11 cellular contexts compared by ENCODE assay signal in genomic region chr10:31147220-31147608, GRCh38.
DNase-seq lines count a peak whose midpoint lies in the region; ATAC-seq, FAIRE-seq and TF ChIP-seq lines count a peak whose summit lies in the region.
"Had no signal": no experiment of that assay in that cellular context is flagged by ENCODE, and none has a peak within 500 bp of the region (broad histone marks: within the 10 kb centered on the region; RNA-seq: fewer than 3 reads in every experiment).

No MANE protein-coding gene starts in this region.

- FAIRE-seq in D721Med (lab: Jason Lieb, UNC), result no peak

- H3K27me3 ChIP-seq in foreskin keratinocyte (no peaks in the 10 kb centered on the region), hepatocyte (no peaks in the 10 kb centered on the region)
- H3K27me3 ChIP-seq: BLaER1, esophagus squamous epithelium had no signal

- no peak overlapping the region for H2AFZ ChIP-seq in hepatocyte

- H3K4me1 ChIP-seq in foreskin keratinocyte (peaks cover 7% of the 10 kb centered on the region), hepatocyte (ENCODE audit: insufficient read depth) (no peaks in the 10 kb centered on the region)

- TF ChIP-seq CTCF in foreskin keratinocyte (conservative IDR thresholded peaks at IDR 0.05) (no peak), hepatocyte (IDR thresholded peaks at IDR 0.05; ENCODE audit: poor library complexity) (no peak), D721Med (IDR thresholded peaks at IDR 0.05; ENCODE audit: insufficient read depth, missing control alignments) (no peak)

- no peak overlapping the region for H3K4me3 ChIP-seq in hepatocyte
- H3K4me3 ChIP-seq: BLaER1, esophagus squamous epithelium had no signal

- ATAC-seq in foreskin keratinocyte, result peak; percentile 89
- peak; percentile 48 for ATAC-seq in stimulated activated naive CD8-positive, alpha-beta T cell treated with anti-CD3 and anti-CD28 coated beads, Interleukin-15, amount 100 ng/mL, for 72 hours

- H3K36me3 ChIP-seq in hepatocyte (replicated peaks; ENCODE audit: insufficient read depth, low read depth), result no peaks in the 10 kb centered on the region
- H3K36me3 ChIP-seq: BLaER1, esophagus squamous epithelium had no signal

- no peaks in the 10 kb centered on the region for H3K79me2 ChIP-seq in hepatocyte

- no peak overlapping the region for H3K4me3 Mint-ChIP-seq in activated T-cell treated with anti-CD3 and anti-CD28 coated beads, Interleukin-2, amount 50 U/mL, for 24 hours
- no peak overlapping the region for H3K4me3 Mint-ChIP-seq in activated T-helper 1 cell treated with anti-CD3 and anti-CD28 coated beads, Interleukin-12 subunit alpha, Interleukin-12 subunit beta, Interleukin-2, Interleukin-4 antibody, amounts not matched to agents 30 ng/mL and 10 ng/mL and 1 ng/mL, durations not matched to agents 14 hours and 24 hours and 36 hours
- no peak overlapping the region for H3K4me3 Mint-ChIP-seq in stimulated activated naive CD8-positive, alpha-beta T cell treated with anti-CD3 and anti-CD28 coated beads, Interleukin-15, amount 100 ng/mL, for 72 hours
- H3K4me3 Mint-ChIP-seq in activated naive CD4-positive, alpha-beta T cell treated with anti-CD3 and anti-CD28 coated beads, Interleukin-2, amount 10 ng/mL, durations not matched to agents 7 days and 5 days, result no peak overlapping the region

- no peaks in the 10 kb centered on the region for H3K9me3 ChIP-seq in hepatocyte (ENCODE audit: low read depth)
- H3K9me3 ChIP-seq: BLaER1, esophagus squamous epithelium had no signal

- peaks cover 20% of the 10 kb centered on the region for H3K4me1 Mint-ChIP-seq in activated T-cell treated with anti-CD3 and anti-CD28 coated beads, Interleukin-2, amount 50 U/mL, for 24 hours (ENCODE audit: low read depth)
- H3K4me1 Mint-ChIP-seq in activated T-helper 1 cell treated with anti-CD3 and anti-CD28 coated beads, Interleukin-12 subunit alpha, Interleukin-12 subunit beta, Interleukin-2, Interleukin-4 antibody, amounts not matched to agents 30 ng/mL and 10 ng/mL and 1 ng/mL, durations not matched to agents 14 hours and 24 hours and 36 hours (ENCODE audit: low read depth), result peaks cover 31% of the 10 kb centered on the region
- H3K4me1 Mint-ChIP-seq in stimulated activated naive CD8-positive, alpha-beta T cell treated with anti-CD3 and anti-CD28 coated beads, Interleukin-15, amount 100 ng/mL, for 72 hours, result peaks cover 23% of the 10 kb centered on the region
- H3K4me1 Mint-ChIP-seq in activated naive CD4-positive, alpha-beta T cell treated with anti-CD3 and anti-CD28 coated beads, Interleukin-2, amount 10 ng/mL, durations not matched to agents 7 days and 5 days, result peaks cover 17% of the 10 kb centered on the region

- H3K9me3 Mint-ChIP-seq in activated T-cell treated with anti-CD3 and anti-CD28 coated beads, Interleukin-2, amount 50 U/mL, for 24 hours, result no peaks in the 10 kb centered on the region
- no peaks in the 10 kb centered on the region for H3K9me3 Mint-ChIP-seq in activated T-helper 1 cell treated with anti-CD3 and anti-CD28 coated beads, Interleukin-12 subunit alpha, Interleukin-12 subunit beta, Interleukin-2, Interleukin-4 antibody, amounts not matched to agents 30 ng/mL and 10 ng/mL and 1 ng/mL, durations not matched to agents 14 hours and 24 hours and 36 hours
- no peaks in the 10 kb centered on the region for H3K9me3 Mint-ChIP-seq in stimulated activated naive CD8-positive, alpha-beta T cell treated with anti-CD3 and anti-CD28 coated beads, Interleukin-15, amount 100 ng/mL, for 72 hours
- H3K9me3 Mint-ChIP-seq in activated naive CD4-positive, alpha-beta T cell treated with anti-CD3 and anti-CD28 coated beads, Interleukin-2, amount 10 ng/mL, durations not matched to agents 7 days and 5 days, result no peaks in the 10 kb centered on the region

- H3K27ac Mint-ChIP-seq in activated T-cell treated with anti-CD3 and anti-CD28 coated beads, Interleukin-2, amount 50 U/mL, for 24 hours, result peak overlapping the region; percentile 48
- peak overlapping the region; percentile 44 for H3K27ac Mint-ChIP-seq in activated T-helper 1 cell treated with anti-CD3 and anti-CD28 coated beads, Interleukin-12 subunit alpha, Interleukin-12 subunit beta, Interleukin-2, Interleukin-4 antibody, amounts not matched to agents 30 ng/mL and 10 ng/mL and 1 ng/mL, durations not matched to agents 14 hours and 24 hours and 36 hours
- H3K27ac Mint-ChIP-seq in stimulated activated naive CD8-positive, alpha-beta T cell treated with anti-CD3 and anti-CD28 coated beads, Interleukin-15, amount 100 ng/mL, for 72 hours, result no peak overlapping the region
- H3K27ac Mint-ChIP-seq in activated naive CD4-positive, alpha-beta T cell treated with anti-CD3 and anti-CD28 coated beads, Interleukin-2, amount 10 ng/mL, durations not matched to agents 7 days and 5 days, result no peak overlapping the region

- DNase-seq in activated T-cell treated with anti-CD3 and anti-CD28 coated beads, Interleukin-2, amount 50 U/mL, for 24 hours, result no peak
- DNase-seq in activated T-cell treated with anti-CD3 and anti-CD28 coated beads, Interleukin-2, amount 50 U/mL, for 1 hour, result no peak
- no peak for DNase-seq in activated T-helper 1 cell treated with anti-CD3 and anti-CD28 coated beads, Interleukin-12 subunit alpha, Interleukin-12 subunit beta, Interleukin-2, Interleukin-4 antibody, amounts not matched to agents 30 ng/mL and 10 ng/mL and 1 ng/mL, durations not matched to agents 14 hours and 24 hours and 36 hours (ENCODE audit: low spot score)
- DNase-seq in foreskin keratinocyte (peak; percentile 36 to 76), hepatocyte (ENCODE audit: low spot score) (no peak), D721Med (ENCODE audit: insufficient read length, low spot score) (no peak)
- no peak for DNase-seq in stimulated activated naive CD8-positive, alpha-beta T cell treated with anti-CD3 and anti-CD28 coated beads, Interleukin-15, amount 100 ng/mL, for 72 hours
- DNase-seq in activated naive CD4-positive, alpha-beta T cell treated with anti-CD3 and anti-CD28 coated beads, Interleukin-2, amount 10 ng/mL, durations not matched to agents 7 days and 5 days, result no peak
- DNase-seq: esophagus squamous epithelium, NCI-H2029 treated with DMSO at 0.1 percent for 48 hours had no signal

- intact Hi-C loops in activated T-helper 1 cell treated with anti-CD3 and anti-CD28 coated beads, Interleukin-12 subunit alpha, Interleukin-12 subunit beta, Interleukin-2, Interleukin-4 antibody, amounts not matched to agents 30 ng/mL and 10 ng/mL and 1 ng/mL, durations not matched to agents 14 hours and 24 hours and 36 hours (cut with micrococcal nuclease), result loop anchor here (1.0 kb wide), 1 partner anchor 10 kb away; no protein-coding TSS in a partner anchor

- CTCF ChIA-PET in activated naive CD4-positive, alpha-beta T cell treated with anti-CD3 and anti-CD28 coated beads, Interleukin-2, amount 10 ng/mL, durations not matched to agents 7 days and 5 days (lab: Charles Lee), result no interaction called here

- H3K4me2 ChIP-seq in hepatocyte, result no peak overlapping the region

- no peaks in the 10 kb centered on the region for H3K9me2 ChIP-seq in hepatocyte (replicated peaks; ENCODE audit: insufficient read depth)

- 66% methylated on average over 2 of the region's 2 CpGs for WGBS in hepatocyte (ENCODE audit: low lambda C conversion rate, missing lambda C conversion rate)

- H3K27ac ChIP-seq in foreskin keratinocyte (no peak overlapping the region), hepatocyte (no peak overlapping the region)
- H3K27ac ChIP-seq: BLaER1, esophagus squamous epithelium had no signal

- peaks cover 4% of the 10 kb centered on the region for H3K27me3 Mint-ChIP-seq in activated T-cell treated with anti-CD3 and anti-CD28 coated beads, Interleukin-2, amount 50 U/mL, for 24 hours
- no peaks in the 10 kb centered on the region for H3K27me3 Mint-ChIP-seq in activated T-helper 1 cell treated with anti-CD3 and anti-CD28 coated beads, Interleukin-12 subunit alpha, Interleukin-12 subunit beta, Interleukin-2, Interleukin-4 antibody, amounts not matched to agents 30 ng/mL and 10 ng/mL and 1 ng/mL, durations not matched to agents 14 hours and 24 hours and 36 hours (ENCODE audit: insufficient read depth)
- H3K27me3 Mint-ChIP-seq in stimulated activated naive CD8-positive, alpha-beta T cell treated with anti-CD3 and anti-CD28 coated beads, Interleukin-15, amount 100 ng/mL, for 72 hours, result no peaks in the 10 kb centered on the region
- no peaks in the 10 kb centered on the region for H3K27me3 Mint-ChIP-seq in activated naive CD4-positive, alpha-beta T cell treated with anti-CD3 and anti-CD28 coated beads, Interleukin-2, amount 10 ng/mL, durations not matched to agents 7 days and 5 days

- H4K20me1 ChIP-seq in hepatocyte (ENCODE audit: insufficient read depth, poor library complexity, severe bottlenecking), result no peaks in the 10 kb centered on the region
- H4K20me1 ChIP-seq: BLaER1 had no signal

- no peaks in the 10 kb centered on the region for H3K36me3 Mint-ChIP-seq in activated T-cell treated with anti-CD3 and anti-CD28 coated beads, Interleukin-2, amount 50 U/mL, for 24 hours (ENCODE audit: low read depth)
- H3K36me3 Mint-ChIP-seq in activated T-helper 1 cell treated with anti-CD3 and anti-CD28 coated beads, Interleukin-12 subunit alpha, Interleukin-12 subunit beta, Interleukin-2, Interleukin-4 antibody, amounts not matched to agents 30 ng/mL and 10 ng/mL and 1 ng/mL, durations not matched to agents 14 hours and 24 hours and 36 hours (ENCODE audit: low read depth), result peaks cover 2% of the 10 kb centered on the region
- no peaks in the 10 kb centered on the region for H3K36me3 Mint-ChIP-seq in activated naive CD4-positive, alpha-beta T cell treated with anti-CD3 and anti-CD28 coated beads, Interleukin-2, amount 10 ng/mL, durations not matched to agents 7 days and 5 days

Comparison
In these comparisons a context has a peak if more than half of its experiments do, and no peak if none do; other contexts are left out.
1. DNase-seq: peak in foreskin keratinocyte (2 of 2); none in activated T-cell treated with anti-CD3 and anti-CD28 coated beads, Interleukin-2, amount 50 U/mL, for 24 hours (single experiment), activated T-cell treated with anti-CD3 and anti-CD28 coated beads, Interleukin-2, amount 50 U/mL, for 1 hour (single experiment), activated T-helper 1 cell treated with anti-CD3 and anti-CD28 coated beads, Interleukin-12 subunit alpha, Interleukin-12 subunit beta, Interleukin-2, Interleukin-4 antibody, amounts not matched to agents 30 ng/mL and 10 ng/mL and 1 ng/mL, durations not matched to agents 14 hours and 24 hours and 36 hours (single experiment), stimulated activated naive CD8-positive, alpha-beta T cell treated with anti-CD3 and anti-CD28 coated beads, Interleukin-15, amount 100 ng/mL, for 72 hours (0 of 2), hepatocyte (single experiment), activated naive CD4-positive, alpha-beta T cell treated with anti-CD3 and anti-CD28 coated beads, Interleukin-2, amount 10 ng/mL, durations not matched to agents 7 days and 5 days (single experiment) and D721Med (single experiment).
2. H3K27ac Mint-ChIP-seq: peak in activated T-cell treated with anti-CD3 and anti-CD28 coated beads, Interleukin-2, amount 50 U/mL, for 24 hours (single experiment) and activated T-helper 1 cell treated with anti-CD3 and anti-CD28 coated beads, Interleukin-12 subunit alpha, Interleukin-12 subunit beta, Interleukin-2, Interleukin-4 antibody, amounts not matched to agents 30 ng/mL and 10 ng/mL and 1 ng/mL, durations not matched to agents 14 hours and 24 hours and 36 hours (single experiment); none in stimulated activated naive CD8-positive, alpha-beta T cell treated with anti-CD3 and anti-CD28 coated beads, Interleukin-15, amount 100 ng/mL, for 72 hours (0 of 2) and activated naive CD4-positive, alpha-beta T cell treated with anti-CD3 and anti-CD28 coated beads, Interleukin-2, amount 10 ng/mL, durations not matched to agents 7 days and 5 days (single experiment).